1 cellular context compared by ENCODE assay signal in the genomic region with DNA sequence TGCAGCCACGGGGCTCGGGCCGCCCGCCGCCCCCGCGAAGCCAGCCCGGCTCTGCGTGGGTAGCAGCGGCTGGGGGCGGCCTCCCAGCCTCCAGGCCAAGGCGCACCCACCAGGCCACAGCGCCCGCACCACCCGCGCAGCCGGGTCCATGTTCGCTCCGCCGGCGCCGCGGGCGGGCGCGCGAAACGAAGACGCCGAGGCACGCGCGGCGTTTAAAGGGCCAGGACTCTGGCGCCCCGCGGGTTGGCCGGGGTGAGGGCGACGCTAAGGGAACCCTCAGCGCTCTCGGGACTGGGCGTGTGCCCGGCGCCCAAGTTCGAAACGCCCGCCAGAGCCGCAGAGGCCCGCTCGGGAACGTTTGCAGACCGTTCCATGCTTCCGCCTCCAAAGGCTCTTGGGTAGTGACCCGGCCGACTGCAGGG.
TF ChIP-seq lines count a peak whose summit lies in the region.

PTGES2 (minus strand) TSS at position 162 of the 422 bp plus-strand sequence; CDS start at position 150, 12 bp downstream.

TF ChIP-seq in K562, 482 proteins besides CTCF, POLR2A, EP300 and RAD21 (continued from another document):
- TF ChIP-seq NONO (IDR thresholded peaks at IDR 0.05; ENCODE audit: low read depth in 2 of 2, low read length in 1 of 2) (peak in 1 of 2 experiments; percentile 84; a peak in 2 of 4 replicates), CGGBP1 (CRISPR knock-in tag; IDR thresholded peaks at IDR 0.05) (no peak), CXXC5 (CRISPR knock-in tag; IDR thresholded peaks at IDR 0.05) (peak; percentile 81), ZNF431 (CRISPR knock-in tag; IDR thresholded peaks at IDR 0.05) (0 out of 2 replicates have a peak, but pooled peaks have one; percentile 3), HNRNPL (IDR thresholded peaks at IDR 0.05; ENCODE audit: low read depth, low read length) (peak; percentile 74), TCF7L2 (IDR thresholded peaks at IDR 0.05; ENCODE audit: low read depth, low read length) (0 out of 2 replicates have a peak, but pooled peaks have one; percentile 14), SNRNP70 (optimal IDR thresholded peaks at IDR 0.05; ENCODE audit: low read depth, low read length) (no peak), FOXP1 (CRISPR knock-in tag; IDR thresholded peaks at IDR 0.05) (peak; percentile 32; the same call in 1 of the 2 replicates), ZFP91 (CRISPR knock-in tag; IDR thresholded peaks at IDR 0.05) (peak; percentile 99), TAF1 (IDR thresholded peaks at IDR 0.05; ENCODE audit: control insufficient read depth, extremely low read depth, insufficient read depth, low read length, severe bottlenecking) (peak; percentile 44), ZFX (CRISPR knock-in tag; IDR thresholded peaks at IDR 0.05) (peak; percentile 61), ZNF561 (CRISPR knock-in tag; conservative IDR thresholded peaks at IDR 0.05) (no peak), NFRKB (IDR thresholded peaks at IDR 0.05; ENCODE audit: low read depth) (0 out of 2 replicates have a peak, but pooled peaks have one; percentile 28), TFAM (CRISPR knock-in tag; conservative IDR thresholded peaks at IDR 0.05) (no peak), HCFC1 (IDR thresholded peaks at IDR 0.05; ENCODE audit: low read depth, low read length) (peak; percentile 35; the same call in 1 of the 2 replicates), ZNF695 (CRISPR knock-in tag; IDR thresholded peaks at IDR 0.05) (no peak), MBD2 (IDR thresholded peaks at IDR 0.05; ENCODE audit: borderline replicate concordance, low read depth) (0 out of 2 replicates have a peak, but pooled peaks have one; percentile 2), E2F6 (IDR thresholded peaks at IDR 0.05; ENCODE audit: borderline replicate concordance in 1 of 2, extremely low read depth in 1 of 2, insufficient read depth in 1 of 2, insufficient read length in 1 of 2, low read depth in 1 of 2, low read length in 1 of 2, poor library complexity in 1 of 2, severe bottlenecking in 1 of 2) (peak in 1 of 2 experiments; percentile 74), SRSF3 (IDR thresholded peaks at IDR 0.05; ENCODE audit: insufficient read depth, low read length) (0 out of 2 replicates have a peak, but pooled peaks have one; percentile 12), MXI1 (IDR thresholded peaks at IDR 0.05; ENCODE audit: low read depth, low read length) (peak; percentile 40; the same call in 1 of the 2 replicates), ZNF699 (CRISPR knock-in tag; IDR thresholded peaks at IDR 0.05; ENCODE audit: insufficient replicate concordance) (no peak), JUNB (CRISPR knock-in tag; conservative IDR thresholded peaks at IDR 0.05) (no peak), ZNF707 (CRISPR knock-in tag; conservative IDR thresholded peaks at IDR 0.05) (no peak), ATF7 (IDR thresholded peaks at IDR 0.05) (peak; percentile 12; the same call in 1 of the 2 replicates), RB1 (IDR thresholded peaks at IDR 0.05; ENCODE audit: low read depth) (peak; percentile 80; the same call in 1 of the 2 replicates), TARDBP (IDR thresholded peaks at IDR 0.05) (peak; percentile 52; the same call in 1 of the 2 replicates)
- TF ChIP-seq, protein P1, sequence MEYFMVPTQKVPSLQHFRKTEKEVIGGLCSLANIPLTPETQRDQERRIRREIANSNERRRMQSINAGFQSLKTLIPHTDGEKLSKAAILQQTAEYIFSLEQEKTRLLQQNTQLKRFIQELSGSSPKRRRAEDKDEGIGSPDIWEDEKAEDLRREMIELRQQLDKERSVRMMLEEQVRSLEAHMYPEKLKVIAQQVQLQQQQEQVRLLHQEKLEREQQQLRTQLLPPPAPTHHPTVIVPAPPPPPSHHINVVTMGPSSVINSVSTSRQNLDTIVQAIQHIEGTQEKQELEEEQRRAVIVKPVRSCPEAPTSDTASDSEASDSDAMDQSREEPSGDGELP (CRISPR knock-in tag; IDR thresholded peaks at IDR 0.05; ENCODE audit: borderline replicate concordance) = no peak
- TF ChIP-seq, protein P2, sequence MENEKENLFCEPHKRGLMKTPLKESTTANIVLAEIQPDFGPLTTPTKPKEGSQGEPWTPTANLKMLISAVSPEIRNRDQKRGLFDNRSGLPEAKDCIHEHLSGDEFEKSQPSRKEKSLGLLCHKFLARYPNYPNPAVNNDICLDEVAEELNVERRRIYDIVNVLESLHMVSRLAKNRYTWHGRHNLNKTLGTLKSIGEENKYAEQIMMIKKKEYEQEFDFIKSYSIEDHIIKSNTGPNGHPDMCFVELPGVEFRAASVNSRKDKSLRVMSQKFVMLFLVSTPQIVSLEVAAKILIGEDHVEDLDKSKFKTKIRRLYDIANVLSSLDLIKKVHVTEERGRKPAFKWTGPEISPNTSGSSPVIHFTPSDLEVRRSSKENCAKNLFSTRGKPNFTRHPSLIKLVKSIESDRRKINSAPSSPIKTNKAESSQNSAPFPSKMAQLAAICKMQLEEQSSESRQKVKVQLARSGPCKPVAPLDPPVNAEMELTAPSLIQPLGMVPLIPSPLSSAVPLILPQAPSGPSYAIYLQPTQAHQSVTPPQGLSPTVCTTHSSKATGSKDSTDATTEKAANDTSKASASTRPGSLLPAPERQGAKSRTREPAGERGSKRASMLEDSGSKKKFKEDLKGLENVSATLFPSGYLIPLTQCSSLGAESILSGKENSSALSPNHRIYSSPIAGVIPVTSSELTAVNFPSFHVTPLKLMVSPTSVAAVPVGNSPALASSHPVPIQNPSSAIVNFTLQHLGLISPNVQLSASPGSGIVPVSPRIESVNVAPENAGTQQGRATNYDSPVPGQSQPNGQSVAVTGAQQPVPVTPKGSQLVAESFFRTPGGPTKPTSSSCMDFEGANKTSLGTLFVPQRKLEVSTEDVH (IDR thresholded peaks at IDR 0.05; ENCODE audit: low read depth, partially characterized antibody) = no peak
- TF ChIP-seq, protein P3, sequence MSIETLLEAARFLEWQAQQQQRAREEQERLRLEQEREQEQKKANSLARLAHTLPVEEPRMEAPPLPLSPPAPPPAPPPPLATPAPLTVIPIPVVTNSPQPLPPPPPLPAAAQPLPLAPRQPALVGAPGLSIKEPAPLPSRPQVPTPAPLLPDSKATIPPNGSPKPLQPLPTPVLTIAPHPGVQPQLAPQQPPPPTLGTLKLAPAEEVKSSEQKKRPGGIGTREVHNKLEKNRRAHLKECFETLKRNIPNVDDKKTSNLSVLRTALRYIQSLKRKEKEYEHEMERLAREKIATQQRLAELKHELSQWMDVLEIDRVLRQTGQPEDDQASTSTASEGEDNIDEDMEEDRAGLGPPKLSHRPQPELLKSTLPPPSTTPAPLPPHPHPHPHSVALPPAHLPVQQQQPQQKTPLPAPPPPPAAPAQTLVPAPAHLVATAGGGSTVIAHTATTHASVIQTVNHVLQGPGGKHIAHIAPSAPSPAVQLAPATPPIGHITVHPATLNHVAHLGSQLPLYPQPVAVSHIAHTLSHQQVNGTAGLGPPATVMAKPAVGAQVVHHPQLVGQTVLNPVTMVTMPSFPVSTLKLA (conservative IDR thresholded peaks at IDR 0.05) = 0 out of 4 replicates have a peak, but pooled peaks of 1 of the 2 experiments have one; percentile 89
